ENCODE assay signal across 32 cellular contexts in the genomic region with DNA sequence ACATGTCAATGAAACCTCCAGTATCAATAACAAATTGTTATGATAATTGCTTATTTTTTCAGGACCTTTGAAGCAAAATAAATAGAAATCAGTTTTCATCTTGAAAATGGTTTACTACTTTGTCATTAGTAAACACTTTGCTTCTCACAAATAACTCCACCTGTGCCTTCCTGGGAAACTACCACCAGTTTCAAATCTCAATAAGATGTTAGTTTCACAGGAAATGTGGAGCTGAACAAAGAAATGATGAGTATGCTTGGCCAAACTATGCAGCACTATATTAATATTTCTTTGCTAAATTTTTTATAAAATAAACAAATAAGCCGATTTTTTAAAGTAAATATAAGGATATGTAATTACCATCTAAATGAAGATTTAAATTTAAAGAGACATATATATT.
"Had no signal": no experiment of that assay in that cellular context is flagged by ENCODE, and none has a peak within 500 bp of the region (broad histone marks: within the 10 kb centered on the region; RNA-seq: fewer than 3 reads in every experiment).

No MANE protein-coding gene starts in this region.

- ATAC-seq: Panc1, Right ventricle myocardium inferior, SK-N-SH treated with all-trans-retinoic acid at 6 μM for 48 hours, T-cell had no signal

- H3K27me3 ChIP-seq: SJCRH30 had no signal

- H3K27ac ChIP-seq: PC-9, RWPE1, SJCRH30, SK-N-MC had no signal

- H3K36me3 ChIP-seq: SJCRH30 had no signal

- H2AFZ ChIP-seq: PC-9 had no signal

- H3K4me1 ChIP-seq: SJCRH30 had no signal

- H3K9me3 ChIP-seq: SJCRH30 had no signal

- DNase-seq: Karpas-422, NCI-H1048, NCI-H1092 treated with DMSO at 0.1 percent for 48 hours, NCI-H1105 treated with DMSO at 0.1 percent for 48 hours, NCI-H1417, NCI-H1436, NCI-H146, NCI-H1694, NCI-H187, NCI-H1930, NCI-H2029 treated with DMSO at 0.1 percent for 48 hours, NCI-H2081 treated with DMSO at 0.1 percent for 48 hours, NCI-H2107, NCI-H2171, NCI-H226, NCI-H446 treated with DMSO at 0.1 percent for 48 hours, NCI-H510A, NCI-H524, NCI-H526, NCI-H69, NCI-H748 treated with DMSO at 0.1 percent for 48 hours, NCI-H82, PC-9, SHP77, SIG-M5, SJCRH30, T-cell had no signal

- H3K4me3 ChIP-seq: PC-9, SJCRH30, SK-N-MC had no signal

- H3K4me2 ChIP-seq: PC-9 had no signal
